Comparison of ENCODE assay signal across 8 cellular contexts in the genomic region with DNA sequence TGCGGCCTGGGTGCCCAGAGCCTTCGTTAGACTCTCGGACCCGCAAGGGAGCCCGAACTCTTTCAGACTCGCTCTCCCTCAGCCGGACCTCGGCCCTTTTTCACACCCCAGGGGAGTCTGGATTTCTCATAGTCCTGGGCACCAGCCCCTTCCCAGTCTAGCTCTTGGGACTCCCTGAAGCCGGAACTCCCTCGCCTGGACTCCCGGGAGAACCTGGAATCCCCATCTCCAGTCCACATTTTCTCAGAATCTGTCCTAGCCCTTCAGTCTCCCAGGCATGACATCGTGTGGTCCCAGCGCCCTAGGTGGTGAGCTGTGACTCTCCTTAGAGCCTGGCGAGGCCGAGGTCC. TPM values are rescaled to one million over a fixed set of nuclear protein-coding genes. Genes with fewer than 3 reads are reported as not detected.
DNase-seq lines count a peak whose midpoint lies in the region; ATAC-seq, FAIRE-seq and TF ChIP-seq lines count a peak whose summit lies in the region.

No MANE protein-coding gene starts in this region.

- H3K27me3 ChIP-seq in AG04450 (ENCODE audit: control insufficient read depth, insufficient read depth, low read length) = no peaks in the 10 kb centered on the region

- H3K36me3 Mint-ChIP-seq in mesothelial cell of epicardium = peaks cover 6% of the 10 kb centered on the region

- H3K4me3 ChIP-seq in AG04450 (ENCODE audit: low read depth, low read length) (peak overlapping the region; percentile 90), astrocyte of the spinal cord (ENCODE audit: low read depth, low read length) (peak overlapping the region; percentile 84)

- POLR2A ChIA-PET in AG04450 (lab: Yijun Ruan, JAX) = interaction anchor here (2.3 kb wide), 1 partner anchor 33 kb away, joined by 9 read pairs; the partner anchor contains the start of gene SLC35E4

- H3K27ac ChIP-seq in AG04450 (ENCODE audit: low read depth, low read length) = peak overlapping the region; percentile 31

- intact Hi-C loops in posterior vena cava (cut with DNase I) = no loop called here

- peaks cover 13% of the 10 kb centered on the region for H3K4me1 Mint-ChIP-seq in mesothelial cell of epicardium

- no peak for FAIRE-seq in urothelium cell line (lab: Jason Lieb, UNC)

- in situ Hi-C loops in astrocyte of the spinal cord (cut with HindIII; ENCODE audit: low sequenced_read_pairs) = no loop called here

- ATAC-seq in HG02571 (IDR thresholded peaks at IDR 0.05; ENCODE audit: unreplicated experiment) (peak; percentile 6), HG02840 (IDR thresholded peaks at IDR 0.05; ENCODE audit: low FRiP score, unreplicated experiment) (no peak)

- no peaks in the 10 kb centered on the region for H3K9me3 Mint-ChIP-seq in mesothelial cell of epicardium

- peak overlapping the region; percentile 44 for H3K27ac Mint-ChIP-seq in mesothelial cell of epicardium

- TF ChIP-seq CTCF in AG04450 (IDR thresholded peaks at IDR 0.05; ENCODE audit: low read depth, low read length) (no peak), astrocyte of the spinal cord (IDR thresholded peaks at IDR 0.05; ENCODE audit: low read depth, low read length) (no peak), mesothelial cell of epicardium (IDR thresholded peaks at IDR 0.05; ENCODE audit: unreplicated experiment) (no peak)

- peaks cover 37% of the 10 kb centered on the region for H3K27me3 Mint-ChIP-seq in mesothelial cell of epicardium (ENCODE audit: low read depth)

- CTCF ChIA-PET in AG04450 (lab: Charles Lee) = interaction anchor here (0.6 to 1.6 kb wide), 3 partner anchors 18 to 87 kb away, joined by 3 to 5 read pairs (median 3); no protein-coding TSS in a partner anchor

- DNase-seq in AG04450 (ENCODE audit: low read depth, low spot score) (no peak), astrocyte of the spinal cord (ENCODE audit: low read depth, low spot score) (no peak), mesothelial cell of epicardium (ENCODE audit: low spot score in 2 of 2, unreplicated experiment in 2 of 2) (no peak), urothelium cell line (ENCODE audit: low spot score) (no peak), Ammon's horn (ENCODE audit: low spot score) (no peak), posterior vena cava (ENCODE audit: low spot score) (no peak)

- no peaks in the 10 kb centered on the region; the same call in 1 of the 2 replicates for H3K9me3 ChIP-seq in AG04450 (ENCODE audit: control insufficient read depth, insufficient read depth, low read length)

- peak overlapping the region; percentile 98 for H3K4me3 Mint-ChIP-seq in mesothelial cell of epicardium

RNA-seq across cellular contexts. Expression of gene DUSP18, which starts 0.6 kb away (rescaled TPM):
- 13.8 and 14.5 TPM in 2 replicates for polyA plus RNA-seq in AG04450 (2011; rRNA removed)
- 20.7 and 21.7 TPM in 2 replicates for polyA minus RNA-seq in AG04450 (2011; rRNA and poly(A)+ RNA removed)
- total RNA-seq in mesothelial cell of epicardium (5.8 to 6.7 TPM (median 6.2 TPM) in 3 replicates), posterior vena cava (1 to 10 TPM; 6.9 to 8.5 TPM)

RNA-seq across cellular contexts. Expression of gene OSBP2, which starts 26.4 kb away (rescaled TPM):
- 1.6 and 1.8 TPM in 2 replicates for polyA plus RNA-seq in AG04450 (2011; rRNA removed)
- polyA minus RNA-seq in AG04450 (2011; rRNA and poly(A)+ RNA removed) = 3.3 and 3.9 TPM in 2 replicates
- total RNA-seq in mesothelial cell of epicardium = 13.0 to 15.8 TPM (median 15.8 TPM) in 3 replicates
- 1 to 10 TPM; 2.1 to 2.6 TPM for total RNA-seq in posterior vena cava

RNA-seq across cellular contexts. Expression of gene SLC35E4, which starts 32.7 kb away (rescaled TPM):
- polyA plus RNA-seq in AG04450 (2011; rRNA removed) = 2.8 and 3.4 TPM in 2 replicates
- 1.7 and 2.0 TPM in 2 replicates for polyA minus RNA-seq in AG04450 (2011; rRNA and poly(A)+ RNA removed)
- total RNA-seq in mesothelial cell of epicardium (4.1 to 4.3 TPM (median 4.1 TPM) in 3 replicates), posterior vena cava (1 to 10 TPM; 4.4 to 7.8 TPM)
